ENCODE assay signal across 1 cellular context in the genomic region with DNA sequence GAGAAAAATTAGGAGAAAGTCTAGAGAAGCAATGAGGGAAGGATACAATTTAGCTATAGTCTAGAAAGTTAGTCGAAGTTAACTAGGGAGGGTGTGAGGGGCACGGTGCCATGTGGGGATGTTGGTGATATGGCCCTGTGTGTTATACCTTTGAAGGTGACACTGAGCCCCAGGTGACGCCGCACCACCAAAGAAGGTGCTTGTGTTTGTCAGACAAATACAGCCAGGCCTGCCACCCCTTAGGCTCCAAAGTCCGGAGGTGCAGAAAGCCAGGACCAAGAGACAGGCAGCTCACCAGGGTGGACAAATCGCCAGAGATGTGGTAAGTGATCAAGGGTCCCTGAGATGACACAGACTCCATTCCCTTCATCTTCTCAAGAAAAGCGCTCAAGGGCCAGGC.
TF ChIP-seq lines count a peak whose summit lies in the region.

No MANE protein-coding gene starts in this region.

TF ChIP-seq in IMR-90, 13 proteins besides CTCF, POLR2A, EP300 and RAD21:
- TF ChIP-seq MAFK (IDR thresholded peaks at IDR 0.05; ENCODE audit: low read depth, low read length) = no peak
- no peak for TF ChIP-seq FOS (IDR thresholded peaks at IDR 0.05; ENCODE audit: low read depth, low read length)
- no peak for TF ChIP-seq CEBPB (IDR thresholded peaks at IDR 0.05; ENCODE audit: low read depth, low read length)
- no peak for TF ChIP-seq MAZ (IDR thresholded peaks at IDR 0.05; ENCODE audit: borderline replicate concordance, low read depth, low read length)
- TF ChIP-seq SMC3 (IDR thresholded peaks at IDR 0.05; ENCODE audit: low read depth, low read length) = no peak
- TF ChIP-seq, protein P1, sequence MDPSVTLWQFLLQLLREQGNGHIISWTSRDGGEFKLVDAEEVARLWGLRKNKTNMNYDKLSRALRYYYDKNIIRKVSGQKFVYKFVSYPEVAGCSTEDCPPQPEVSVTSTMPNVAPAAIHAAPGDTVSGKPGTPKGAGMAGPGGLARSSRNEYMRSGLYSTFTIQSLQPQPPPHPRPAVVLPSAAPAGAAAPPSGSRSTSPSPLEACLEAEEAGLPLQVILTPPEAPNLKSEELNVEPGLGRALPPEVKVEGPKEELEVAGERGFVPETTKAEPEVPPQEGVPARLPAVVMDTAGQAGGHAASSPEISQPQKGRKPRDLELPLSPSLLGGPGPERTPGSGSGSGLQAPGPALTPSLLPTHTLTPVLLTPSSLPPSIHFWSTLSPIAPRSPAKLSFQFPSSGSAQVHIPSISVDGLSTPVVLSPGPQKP (IDR thresholded peaks at IDR 0.05; ENCODE audit: borderline replicate concordance, low read depth, low read length) = no peak
- TF ChIP-seq, protein P2, sequence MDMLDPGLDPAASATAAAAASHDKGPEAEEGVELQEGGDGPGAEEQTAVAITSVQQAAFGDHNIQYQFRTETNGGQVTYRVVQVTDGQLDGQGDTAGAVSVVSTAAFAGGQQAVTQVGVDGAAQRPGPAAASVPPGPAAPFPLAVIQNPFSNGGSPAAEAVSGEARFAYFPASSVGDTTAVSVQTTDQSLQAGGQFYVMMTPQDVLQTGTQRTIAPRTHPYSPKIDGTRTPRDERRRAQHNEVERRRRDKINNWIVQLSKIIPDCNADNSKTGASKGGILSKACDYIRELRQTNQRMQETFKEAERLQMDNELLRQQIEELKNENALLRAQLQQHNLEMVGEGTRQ (IDR thresholded peaks at IDR 0.05; ENCODE audit: low read depth, low read length) = no peak
- no peak for TF ChIP-seq BHLHE40 (IDR thresholded peaks at IDR 0.05; ENCODE audit: low read depth, low read length)
- TF ChIP-seq MXI1 (IDR thresholded peaks at IDR 0.05; ENCODE audit: borderline replicate concordance, low read depth, low read length) = no peak
- TF ChIP-seq NFE2L2 (IDR thresholded peaks at IDR 0.05; ENCODE audit: low read depth, low read length) = no peak
- no peak for TF ChIP-seq RFX5 (IDR thresholded peaks at IDR 0.05; ENCODE audit: low read depth, low read length)
- TF ChIP-seq CHD1 (IDR thresholded peaks at IDR 0.05; ENCODE audit: low read depth, low read length) = no peak
- no peak for TF ChIP-seq RCOR1 (IDR thresholded peaks at IDR 0.05; ENCODE audit: insufficient replicate concordance, low read length)
